ENCODE assay signal across 8 cellular contexts in genomic region chr1:160284782-160285344, GRCh38. TPM values are rescaled to one million over a fixed set of nuclear protein-coding genes. Genes with fewer than 3 reads are reported as not detected.
DNase-seq lines count a peak whose midpoint lies in the region; ATAC-seq and TF ChIP-seq lines count a peak whose summit lies in the region.

TSS of gene PEX19 (minus strand) at chr1:160285133. CDS start at chr1:160285124, 9 bp downstream.

- H3K27me3 ChIP-seq in BJ (ENCODE audit: control insufficient read depth, insufficient read depth, low read length) (no peaks in the 10 kb centered on the region), colonic mucosa (no peaks in the 10 kb centered on the region), layer of hippocampus (ENCODE audit: control insufficient read depth, insufficient read depth, low read length) (no peaks in the 10 kb centered on the region)

- H3K27ac ChIP-seq in colonic mucosa (peak within 1 kb of the TSS; percentile 64), layer of hippocampus (ENCODE audit: low read depth, low read length) (peak within 1 kb of the TSS; percentile 49)

- H3K4me1 Mint-ChIP-seq in activated CD4-positive, alpha-beta T cell treated with anti-CD3 and anti-CD28 coated beads, Interleukin-2, amount 10 ng/mL, durations not matched to agents 24 days and 14 days = peaks cover 21% of the 10 kb centered on the region

- H3K4me1 ChIP-seq in colonic mucosa = peaks cover 4% of the 10 kb centered on the region

- TF ChIP-seq CTCF in BJ (IDR thresholded peaks at IDR 0.05; ENCODE audit: insufficient read depth, low read depth, low read length) (no peak), colonic mucosa (IDR thresholded peaks at IDR 0.05) (no peak)

- CTCF ChIA-PET in BJ (lab: Yijun Ruan, JAX) = interaction anchor here (0.8 to 2.5 kb wide), 11 partner anchors 8 to 199 kb away, joined by 3 to 11 read pairs (median 5); no protein-coding TSS in a partner anchor

- H3K27ac Mint-ChIP-seq in activated CD4-positive, alpha-beta T cell treated with anti-CD3 and anti-CD28 coated beads, Interleukin-2, amount 10 ng/mL, durations not matched to agents 24 days and 14 days = peak within 1 kb of the TSS; percentile 90

- POLR2A ChIA-PET in BJ (lab: Charles Lee) = interaction anchor here (0.6 kb wide), 1 partner anchor 25 kb away, joined by 8 read pairs; no protein-coding TSS in a partner anchor

- H3K36me3 Mint-ChIP-seq in activated CD4-positive, alpha-beta T cell treated with anti-CD3 and anti-CD28 coated beads, Interleukin-2, amount 10 ng/mL, durations not matched to agents 24 days and 14 days (ENCODE audit: low read depth) = peaks cover 35% of the 10 kb centered on the region

- peak within 1 kb of the TSS; percentile 100 for H3K4me3 Mint-ChIP-seq in activated CD4-positive, alpha-beta T cell treated with anti-CD3 and anti-CD28 coated beads, Interleukin-2, amount 10 ng/mL, durations not matched to agents 24 days and 14 days

- no peaks in the 10 kb centered on the region for H3K9me3 ChIP-seq in colonic mucosa

- H3K27me3 Mint-ChIP-seq in activated CD4-positive, alpha-beta T cell treated with anti-CD3 and anti-CD28 coated beads, Interleukin-2, amount 10 ng/mL, durations not matched to agents 24 days and 14 days = no peaks in the 10 kb centered on the region

- H3K9me3 Mint-ChIP-seq in activated CD4-positive, alpha-beta T cell treated with anti-CD3 and anti-CD28 coated beads, Interleukin-2, amount 10 ng/mL, durations not matched to agents 24 days and 14 days = no peaks in the 10 kb centered on the region

- DNase-seq in BJ (ENCODE audit: low read depth) (peak; percentile 60), NCI-H526 treated with DMSO at 0.1 percent for 48 hours (lab: John Stamatoyannopoulos, UW) (peak; percentile 96), colonic mucosa (peak; percentile 96)
- DNase-seq in activated CD4-positive, alpha-beta T cell treated with anti-CD3 and anti-CD28 coated beads, Interleukin-2, amount 10 ng/mL, durations not matched to agents 24 days and 14 days = peak; percentile 99
- DNase-seq in stimulated activated CD4-positive, alpha-beta T cell treated with anti-CD3 and anti-CD28 coated beads, Interleukin-1b, Interleukin-23, amount 100 ng/mL, for 4 hours (ENCODE audit: low read depth in 2 of 2) = peak; percentile 90 to 91

- peak; percentile 94 for ATAC-seq in GM19324 (IDR thresholded peaks at IDR 0.05; ENCODE audit: low FRiP score, unreplicated experiment)
- ATAC-seq in HG03469 (IDR thresholded peaks at IDR 0.05; ENCODE audit: unreplicated experiment) = peak; percentile 89

- H3K4me3 ChIP-seq in BJ (ENCODE audit: low read depth, low read length) (peak within 1 kb of the TSS; percentile 87), colonic mucosa (peak within 1 kb of the TSS; percentile 93)

- peak within 1 kb of the TSS; percentile 88 to 91 for H3K9ac ChIP-seq in colonic mucosa (ENCODE audit: low read depth in 2 of 2, low read length in 2 of 2)

- H3K36me3 ChIP-seq in BJ (ENCODE audit: control insufficient read depth, insufficient read depth, low read length) (peaks cover 10% of the 10 kb centered on the region), colonic mucosa (peaks cover 3% of the 10 kb centered on the region)

- intact Hi-C loops in activated CD4-positive, alpha-beta T cell treated with anti-CD3 and anti-CD28 coated beads, Interleukin-2, amount 10 ng/mL, durations not matched to agents 24 days and 14 days (cut with micrococcal nuclease) = loop anchor here (1.0 to 2.0 kb wide), 3 partner anchors 23 to 186 kb away; partner anchors contain the start of genes COPA, DCAF8, IGSF8 and NCSTN
- intact Hi-C loops in colonic mucosa (cut with DNase I) = no loop called here

RNA-seq across cellular contexts. Expression of gene PEX19, which starts in this region (rescaled TPM):
- 52.6 and 69.1 TPM in 2 replicates for polyA plus RNA-seq in BJ (2011; rRNA removed)
- polyA minus RNA-seq in BJ (2011; rRNA and poly(A)+ RNA removed) = 22.1 and 30.3 TPM in 2 replicates
- 51.8 and 60.2 TPM in 2 replicates for total RNA-seq in activated CD4-positive, alpha-beta T cell treated with anti-CD3 and anti-CD28 coated beads, Interleukin-2, amount 10 ng/mL, durations not matched to agents 24 days and 14 days
- 10 to 100 TPM; 43.2 to 59.3 TPM for total RNA-seq in colonic mucosa

Comparison
In these comparisons a context has a peak if more than half of its experiments do, and no peak if none do; other contexts are left out.
1. Peak in every context shown above with its lines: DNase-seq, ATAC-seq, H3K4me3 ChIP-seq and H3K27ac ChIP-seq.